Comparison of ENCODE assay signal across 26 cellular contexts in the genomic region with DNA sequence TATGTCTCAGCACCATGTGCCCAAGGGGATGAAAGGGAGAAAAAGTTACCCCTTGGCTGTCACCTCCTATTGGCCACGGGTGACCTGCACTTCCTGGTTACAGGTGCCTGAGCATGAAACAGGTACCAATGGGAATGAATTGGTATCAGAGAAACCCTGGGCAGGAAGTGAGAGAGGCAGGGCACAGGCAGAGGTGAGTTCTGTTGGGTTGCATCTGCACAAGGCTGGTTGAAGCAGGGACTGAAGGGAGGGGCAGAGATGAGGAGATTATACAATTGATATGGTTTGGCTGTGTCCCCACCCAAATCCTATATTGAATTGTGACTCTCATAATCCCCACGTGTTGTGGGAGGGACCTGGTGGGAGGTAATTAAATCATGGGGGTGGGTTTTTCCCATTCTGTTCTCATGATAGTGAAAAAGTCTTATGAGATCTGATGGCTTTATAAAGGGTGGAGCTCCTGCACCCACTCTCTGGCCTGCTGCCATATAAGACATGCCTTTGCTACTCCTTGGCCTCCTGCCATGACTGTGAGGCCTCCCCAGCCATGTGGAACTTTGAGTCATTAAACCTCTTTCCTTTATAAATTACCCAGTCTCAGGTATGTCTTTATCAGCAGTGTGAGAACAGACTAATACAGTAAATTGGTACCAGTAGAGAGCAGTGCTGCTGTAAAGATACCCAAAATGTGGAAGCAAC.
DNase-seq lines count a peak whose midpoint lies in the region; ATAC-seq and TF ChIP-seq lines count a peak whose summit lies in the region.
"Had no signal": no experiment of that assay in that cellular context is flagged by ENCODE, and none has a peak within 500 bp of the region (broad histone marks: within the 10 kb centered on the region; RNA-seq: fewer than 3 reads in every experiment).

No MANE protein-coding gene starts in this region.

- peak; percentile 13 for DNase-seq in activated CD8-positive, alpha-beta T cell treated with anti-CD3 and anti-CD28 coated beads for 36 hours
- DNase-seq in activated CD8-positive, alpha-beta T cell treated with anti-CD3 and anti-CD28 coated beads, Interleukin-2, amount 10 ng/mL, durations not matched to agents 7 days and 5 days: no peak
- DNase-seq in M059J (ENCODE audit: low read depth) (peak; percentile 41), epithelial cell of proximal tubule (ENCODE audit: low read depth) (peak; percentile 51), renal cortical epithelial cell (ENCODE audit: low read depth) (peak; percentile 72), NCI-H2107 (lab: John Stamatoyannopoulos, UW) (no peak), Karpas-422 (no peak)
- DNase-seq: activated CD4-positive, alpha-beta memory T cell treated with anti-CD3 and anti-CD28 coated beads for 36 hours; activated naive CD8-positive, alpha-beta T cell treated with anti-CD3 and anti-CD28 coated beads, Interleukin-2, amount 10 ng/mL, durations not matched to agents 7 days and 5 days; CD4-positive, alpha-beta memory T cell; GDM1; HFFc6; hypothalamus; immature natural killer cell; midbrain; naive thymus-derived CD8-positive, alpha-beta T cell; NCI-H1048; NCI-H1930; NCI-H2227 treated with DMSO at 0.1 percent for 48 hours; occipital lobe had no signal

- no peaks in the 10 kb centered on the region for H3K36me3 ChIP-seq in Karpas-422 (ENCODE audit: insufficient read depth, low read length)
- H3K36me3 ChIP-seq: ascending aorta had no signal

- no peak overlapping the region for H3K4me2 ChIP-seq in Karpas-422 (ENCODE audit: low read depth, low read length, poor library complexity, severe bottlenecking)

- H3K9me3 ChIP-seq in Karpas-422 (ENCODE audit: low read length): no peaks in the 10 kb centered on the region
- H3K9me3 ChIP-seq: ascending aorta had no signal

- POLR2A ChIA-PET in activated CD8-positive, alpha-beta T cell treated with anti-CD3 and anti-CD28 coated beads for 36 hours (lab: Charles Lee): no interaction called here
- POLR2A ChIA-PET in activated CD8-positive, alpha-beta T cell treated with anti-CD3 and anti-CD28 coated beads, Interleukin-2, amount 10 ng/mL, durations not matched to agents 7 days and 5 days (lab: Charles Lee): no interaction called here

- intact Hi-C loops in activated CD8-positive, alpha-beta T cell treated with anti-CD3 and anti-CD28 coated beads for 36 hours (cut with micrococcal nuclease): no loop called here

- H3K9me3 Mint-ChIP-seq in activated CD8-positive, alpha-beta T cell treated with anti-CD3 and anti-CD28 coated beads for 36 hours: peaks cover 7% of the 10 kb centered on the region
- H3K9me3 Mint-ChIP-seq in activated CD8-positive, alpha-beta T cell treated with anti-CD3 and anti-CD28 coated beads, Interleukin-2, amount 10 ng/mL, durations not matched to agents 7 days and 5 days (ENCODE audit: insufficient read depth): peaks cover 4% of the 10 kb centered on the region
- H3K9me3 Mint-ChIP-seq: dendritic cell treated with granulocyte-macrophage colony-stimulating factor and Interleukin-4, amounts not matched to agents 40 ng/mL and 50 ng/mL, for 4 days had no signal

- no peaks in the 10 kb centered on the region for H3K36me3 Mint-ChIP-seq in activated CD8-positive, alpha-beta T cell treated with anti-CD3 and anti-CD28 coated beads for 36 hours (ENCODE audit: low read depth)
- H3K36me3 Mint-ChIP-seq in activated CD8-positive, alpha-beta T cell treated with anti-CD3 and anti-CD28 coated beads, Interleukin-2, amount 10 ng/mL, durations not matched to agents 7 days and 5 days (ENCODE audit: low read depth): no peaks in the 10 kb centered on the region
- H3K36me3 Mint-ChIP-seq: activated CD4-positive, alpha-beta memory T cell treated with anti-CD3 and anti-CD28 coated beads for 36 hours; activated naive CD8-positive, alpha-beta T cell treated with anti-CD3 and anti-CD28 coated beads, Interleukin-2, amount 10 ng/mL, durations not matched to agents 7 days and 5 days; CD4-positive, alpha-beta memory T cell; immature natural killer cell had no signal

- H3K27ac ChIP-seq in Karpas-422 (ENCODE audit: low read length): no peak overlapping the region
- H3K27ac ChIP-seq: ascending aorta, RWPE1 had no signal

- no peak overlapping the region for H3K4me3 Mint-ChIP-seq in activated CD8-positive, alpha-beta T cell treated with anti-CD3 and anti-CD28 coated beads for 36 hours
- no peak overlapping the region for H3K4me3 Mint-ChIP-seq in activated CD8-positive, alpha-beta T cell treated with anti-CD3 and anti-CD28 coated beads, Interleukin-2, amount 10 ng/mL, durations not matched to agents 7 days and 5 days
- H3K4me3 Mint-ChIP-seq: activated CD4-positive, alpha-beta memory T cell treated with anti-CD3 and anti-CD28 coated beads for 36 hours; activated naive CD8-positive, alpha-beta T cell treated with anti-CD3 and anti-CD28 coated beads, Interleukin-2, amount 10 ng/mL, durations not matched to agents 7 days and 5 days; CD4-positive, alpha-beta memory T cell; central memory CD8-positive, alpha-beta T cell; dendritic cell treated with granulocyte-macrophage colony-stimulating factor and Interleukin-4, amounts not matched to agents 40 ng/mL and 50 ng/mL, for 4 days; HFFc6; immature natural killer cell; naive thymus-derived CD8-positive, alpha-beta T cell; stimulated activated naive CD8-positive, alpha-beta T cell treated with anti-CD3 and anti-CD28 coated beads, Interleukin-15, Interleukin-2, amounts not matched to agents 100 ng/mL and 50 ng/mL, for 24 hours had no signal

- no peaks in the 10 kb centered on the region for H3K4me1 Mint-ChIP-seq in activated CD8-positive, alpha-beta T cell treated with anti-CD3 and anti-CD28 coated beads for 36 hours (ENCODE audit: low read depth)
- no peaks in the 10 kb centered on the region for H3K4me1 Mint-ChIP-seq in activated CD8-positive, alpha-beta T cell treated with anti-CD3 and anti-CD28 coated beads, Interleukin-2, amount 10 ng/mL, durations not matched to agents 7 days and 5 days (ENCODE audit: low read depth)
- H3K4me1 Mint-ChIP-seq: activated naive CD8-positive, alpha-beta T cell treated with anti-CD3 and anti-CD28 coated beads, Interleukin-2, amount 10 ng/mL, durations not matched to agents 7 days and 5 days; CD4-positive, alpha-beta memory T cell; central memory CD8-positive, alpha-beta T cell; immature natural killer cell had no signal

- TF ChIP-seq CTCF in activated CD8-positive, alpha-beta T cell treated with anti-CD3 and anti-CD28 coated beads for 36 hours (IDR thresholded peaks at IDR 0.05): no peak
- no peak for TF ChIP-seq CTCF in epithelial cell of proximal tubule (conservative IDR thresholded peaks at IDR 0.05; ENCODE audit: low read depth, low read length)

- H3K4me1 ChIP-seq in Karpas-422 (ENCODE audit: low read length): no peaks in the 10 kb centered on the region
- H3K4me1 ChIP-seq: ascending aorta had no signal

- H3K27me3 ChIP-seq in Karpas-422 (ENCODE audit: low read length): no peaks in the 10 kb centered on the region
- H3K27me3 ChIP-seq: ascending aorta had no signal

- no peaks in the 10 kb centered on the region for H4K20me1 ChIP-seq in Karpas-422 (ENCODE audit: insufficient read depth, low read depth, low read length)

- no peak overlapping the region for H3K4me3 ChIP-seq in epithelial cell of proximal tubule (ENCODE audit: low read depth, low read length)
- H3K4me3 ChIP-seq in Karpas-422 (ENCODE audit: low read length): no peak overlapping the region
- H3K4me3 ChIP-seq: ascending aorta had no signal

- no peaks in the 10 kb centered on the region for H3K79me2 ChIP-seq in Karpas-422 (ENCODE audit: low read length)

- peaks cover 8% of the 10 kb centered on the region for H3K27me3 Mint-ChIP-seq in activated CD8-positive, alpha-beta T cell treated with anti-CD3 and anti-CD28 coated beads for 36 hours
- H3K27me3 Mint-ChIP-seq in activated CD8-positive, alpha-beta T cell treated with anti-CD3 and anti-CD28 coated beads, Interleukin-2, amount 10 ng/mL, durations not matched to agents 7 days and 5 days (ENCODE audit: low read depth): peaks cover 2% of the 10 kb centered on the region

- no peaks in the 10 kb centered on the region for H3K9me2 ChIP-seq in Karpas-422 (replicated peaks; ENCODE audit: insufficient read depth, low read length)

- CTCF ChIA-PET in activated CD8-positive, alpha-beta T cell treated with anti-CD3 and anti-CD28 coated beads for 36 hours (lab: Charles Lee): no interaction called here
- CTCF ChIA-PET in activated CD8-positive, alpha-beta T cell treated with anti-CD3 and anti-CD28 coated beads, Interleukin-2, amount 10 ng/mL, durations not matched to agents 7 days and 5 days (lab: Charles Lee): no interaction called here

- H2AFZ ChIP-seq in Karpas-422 (ENCODE audit: low read length): no peak overlapping the region

- no peak overlapping the region for H3K27ac Mint-ChIP-seq in activated CD8-positive, alpha-beta T cell treated with anti-CD3 and anti-CD28 coated beads for 36 hours
- H3K27ac Mint-ChIP-seq in activated CD8-positive, alpha-beta T cell treated with anti-CD3 and anti-CD28 coated beads, Interleukin-2, amount 10 ng/mL, durations not matched to agents 7 days and 5 days: no peak overlapping the region
- H3K27ac Mint-ChIP-seq: activated CD4-positive, alpha-beta memory T cell treated with anti-CD3 and anti-CD28 coated beads for 36 hours; activated naive CD8-positive, alpha-beta T cell treated with anti-CD3 and anti-CD28 coated beads, Interleukin-2, amount 10 ng/mL, durations not matched to agents 7 days and 5 days; CD4-positive, alpha-beta memory T cell; dendritic cell treated with granulocyte-macrophage colony-stimulating factor and Interleukin-4, amounts not matched to agents 40 ng/mL and 50 ng/mL, for 4 days; HFFc6; immature natural killer cell; naive thymus-derived CD8-positive, alpha-beta T cell; stimulated activated naive CD8-positive, alpha-beta T cell treated with anti-CD3 and anti-CD28 coated beads, Interleukin-15, Interleukin-2, amounts not matched to agents 100 ng/mL and 50 ng/mL, for 24 hours had no signal

- ATAC-seq in activated CD8-positive, alpha-beta T cell treated with anti-CD3 and anti-CD28 coated beads for 36 hours: no peak
- no peak for ATAC-seq in activated CD8-positive, alpha-beta T cell treated with anti-CD3 and anti-CD28 coated beads, Interleukin-2, amount 10 ng/mL, durations not matched to agents 7 days and 5 days
- no peak for ATAC-seq in HG02884 (IDR thresholded peaks at IDR 0.05; ENCODE audit: unreplicated experiment)
- ATAC-seq: naive thymus-derived CD8-positive, alpha-beta T cell had no signal

- H3K9ac ChIP-seq in Karpas-422 (ENCODE audit: low read length): no peak overlapping the region

Comparison
In these comparisons a context has a peak if more than half of its experiments do, and no peak if none do; other contexts are left out.
1. DNase-seq: peak in activated CD8-positive, alpha-beta T cell treated with anti-CD3 and anti-CD28 coated beads for 36 hours (single experiment), M059J (single experiment), epithelial cell of proximal tubule (single experiment) and renal cortical epithelial cell (single experiment); none in activated CD8-positive, alpha-beta T cell treated with anti-CD3 and anti-CD28 coated beads, Interleukin-2, amount 10 ng/mL, durations not matched to agents 7 days and 5 days (single experiment), NCI-H2107 (single experiment) and Karpas-422 (single experiment).